Comparison of ENCODE assay signal across 22 cellular contexts in the genomic region with DNA sequence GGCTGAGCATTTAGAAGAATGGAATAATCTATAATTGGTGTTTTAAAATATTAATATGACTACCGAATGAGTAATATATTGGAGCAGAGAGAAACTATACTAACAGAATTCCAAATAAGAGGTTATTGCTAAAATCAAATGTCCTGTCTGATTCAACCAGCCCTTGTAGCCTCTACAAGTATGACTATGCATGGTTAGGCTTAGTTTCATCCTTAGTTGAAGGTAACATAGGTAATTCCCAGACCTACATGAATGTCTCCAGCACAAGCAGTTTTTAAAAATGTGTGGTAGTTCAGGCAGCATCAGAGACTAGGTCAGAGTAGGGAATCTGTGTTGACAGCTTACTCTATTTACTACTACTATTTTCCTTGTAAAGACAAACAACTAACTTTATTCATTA.
DNase-seq lines count a peak whose midpoint lies in the region; ATAC-seq lines count a peak whose summit lies in the region.
"Had no signal": no experiment of that assay in that cellular context is flagged by ENCODE, and none has a peak within 500 bp of the region (broad histone marks: within the 10 kb centered on the region; RNA-seq: fewer than 3 reads in every experiment).

No MANE protein-coding gene starts in this region.

- peak; percentile 89 for ATAC-seq in GM18858 (IDR thresholded peaks at IDR 0.05; ENCODE audit: unreplicated experiment)
- ATAC-seq in GM21381 (IDR thresholded peaks at IDR 0.05; ENCODE audit: unreplicated experiment): peak; percentile 59
- ATAC-seq in HG02938 (IDR thresholded peaks at IDR 0.05; ENCODE audit: unreplicated experiment): peak; percentile 75
- peak; percentile 73 for ATAC-seq in HG03575 (IDR thresholded peaks at IDR 0.05; ENCODE audit: extremely low read depth, insufficient number of reproducible peaks, low FRiP score, unreplicated experiment)
- ATAC-seq: left lung; naive thymus-derived CD4-positive, alpha-beta T cell; psoas muscle; WTC11 had no signal

- no peak for DNase-seq in AG08395 (ENCODE audit: low spot score)
- no peak for DNase-seq in activated CD4-positive, CD25-positive, alpha-beta regulatory T cell (lab: John Stamatoyannopoulos, UW)
- no peak for DNase-seq in NCI-H82 treated with DMSO at 0.1 percent for 48 hours (lab: John Stamatoyannopoulos, UW; ENCODE audit: unreplicated experiment)
- DNase-seq: activated CD8-positive, alpha-beta memory T cell treated with anti-CD3 and anti-CD28 coated beads, Interleukin-2, amount 50 U/mL, for 4 hours; activated naive CD8-positive, alpha-beta T cell treated with anti-CD3 and anti-CD28 coated beads, Interleukin-2, amount 10 ng/mL, durations not matched to agents 7 days and 5 days; BE2C; effector CD8-positive, alpha-beta T cell; H7; Kasumi-1; left lung; naive thymus-derived CD4-positive, alpha-beta T cell; NCI-H146; NCI-H526; Peyer's patch; psoas muscle; stimulated activated CD4-positive, alpha-beta T cell treated with anti-CD3 and anti-CD28 coated beads, Interleukin-15, amount 100 ng/mL, for 24 hours; testis had no signal
